8 cellular contexts compared by ENCODE assay signal in genomic region chr19:3499738-3500428, GRCh38. TPM values are rescaled to one million over a fixed set of nuclear protein-coding genes. Genes with fewer than 3 reads are reported as not detected.
DNase-seq lines count a peak whose midpoint lies in the region; ATAC-seq and TF ChIP-seq lines count a peak whose summit lies in the region.

No MANE protein-coding gene starts in this region.

- DNase-seq in activated CD4-positive, alpha-beta T cell treated with anti-CD3 and anti-CD28 coated beads, Interleukin-2, amount 10 ng/mL, durations not matched to agents 24 days and 14 days = no peak
- DNase-seq in activated CD4-positive, alpha-beta T cell treated with anti-CD3 and anti-CD28 coated beads, Interleukin-2, amount 50 U/mL, for 4 hours = no peak
- no peak for DNase-seq in activated CD4-positive, alpha-beta memory T cell treated with anti-CD3 and anti-CD28 coated beads for 36 hours
- no peak for DNase-seq in stimulated activated naive CD8-positive, alpha-beta T cell treated with anti-CD3 and anti-CD28 coated beads, Interleukin-15, amount 100 ng/mL, for 72 hours
- DNase-seq in NCI-H2107 (lab: John Stamatoyannopoulos, UW) = no peak
- DNase-seq in HEK293T (ENCODE audit: extremely low spot score) = no peak

- peaks cover 27% of the 10 kb centered on the region for H3K36me3 Mint-ChIP-seq in activated CD4-positive, alpha-beta T cell treated with anti-CD3 and anti-CD28 coated beads, Interleukin-2, amount 10 ng/mL, durations not matched to agents 24 days and 14 days (ENCODE audit: low read depth)
- peaks cover 8% of the 10 kb centered on the region for H3K36me3 Mint-ChIP-seq in activated CD4-positive, alpha-beta memory T cell treated with anti-CD3 and anti-CD28 coated beads for 36 hours

- POLR2A ChIA-PET in activated CD4-positive, alpha-beta memory T cell treated with anti-CD3 and anti-CD28 coated beads for 36 hours (lab: Charles Lee) = interaction anchor here (1.0 to 1.4 kb wide), 3 partner anchors 9 to 65 kb away, joined by 3 to 5 read pairs (median 4); no protein-coding TSS in a partner anchor
- POLR2A ChIA-PET in HEK293T (lab: Yijun Ruan, JAX) = no interaction called here

- intact Hi-C loops in activated CD4-positive, alpha-beta T cell treated with anti-CD3 and anti-CD28 coated beads, Interleukin-2, amount 10 ng/mL, durations not matched to agents 24 days and 14 days (cut with micrococcal nuclease) = no loop called here
- intact Hi-C loops in activated CD4-positive, alpha-beta memory T cell treated with anti-CD3 and anti-CD28 coated beads for 36 hours (cut with micrococcal nuclease) = loop anchor here (10.0 kb wide), 1 partner anchor 715 kb away; the partner anchor contains the start of genes SGTA and THOP1

- peak; percentile 31 for ATAC-seq in stimulated activated naive CD8-positive, alpha-beta T cell treated with anti-CD3 and anti-CD28 coated beads, Interleukin-15, amount 100 ng/mL, for 72 hours
- ATAC-seq in GM21447 (IDR thresholded peaks at IDR 0.05; ENCODE audit: unreplicated experiment) = no peak

- peaks cover 6% of the 10 kb centered on the region for H3K9me3 Mint-ChIP-seq in activated CD4-positive, alpha-beta T cell treated with anti-CD3 and anti-CD28 coated beads, Interleukin-2, amount 10 ng/mL, durations not matched to agents 24 days and 14 days
- no peaks in the 10 kb centered on the region for H3K9me3 Mint-ChIP-seq in activated CD4-positive, alpha-beta memory T cell treated with anti-CD3 and anti-CD28 coated beads for 36 hours
- no peaks in the 10 kb centered on the region for H3K9me3 Mint-ChIP-seq in stimulated activated naive CD8-positive, alpha-beta T cell treated with anti-CD3 and anti-CD28 coated beads, Interleukin-15, amount 100 ng/mL, for 72 hours

- peaks cover 27% of the 10 kb centered on the region for H3K4me1 Mint-ChIP-seq in activated CD4-positive, alpha-beta T cell treated with anti-CD3 and anti-CD28 coated beads, Interleukin-2, amount 10 ng/mL, durations not matched to agents 24 days and 14 days
- H3K4me1 Mint-ChIP-seq in activated CD4-positive, alpha-beta memory T cell treated with anti-CD3 and anti-CD28 coated beads for 36 hours (ENCODE audit: low read depth) = peaks cover 21% of the 10 kb centered on the region
- peaks cover 36% of the 10 kb centered on the region for H3K4me1 Mint-ChIP-seq in stimulated activated naive CD8-positive, alpha-beta T cell treated with anti-CD3 and anti-CD28 coated beads, Interleukin-15, amount 100 ng/mL, for 72 hours

- peak overlapping the region; percentile 99 for H3K4me3 ChIP-seq in iPS-11a (ENCODE audit: low read depth, low read length)

- peak overlapping the region; percentile 99 for H3K27ac Mint-ChIP-seq in activated CD4-positive, alpha-beta T cell treated with anti-CD3 and anti-CD28 coated beads, Interleukin-2, amount 10 ng/mL, durations not matched to agents 24 days and 14 days
- peak overlapping the region; percentile 95 for H3K27ac Mint-ChIP-seq in activated CD4-positive, alpha-beta memory T cell treated with anti-CD3 and anti-CD28 coated beads for 36 hours
- peak overlapping the region; percentile 99 to 100 for H3K27ac Mint-ChIP-seq in stimulated activated naive CD8-positive, alpha-beta T cell treated with anti-CD3 and anti-CD28 coated beads, Interleukin-15, amount 100 ng/mL, for 72 hours

- H3K4me3 Mint-ChIP-seq in activated CD4-positive, alpha-beta T cell treated with anti-CD3 and anti-CD28 coated beads, Interleukin-2, amount 10 ng/mL, durations not matched to agents 24 days and 14 days = peak overlapping the region; percentile 96
- peak overlapping the region; percentile 85 for H3K4me3 Mint-ChIP-seq in activated CD4-positive, alpha-beta memory T cell treated with anti-CD3 and anti-CD28 coated beads for 36 hours
- peak overlapping the region; percentile 90 to 97 for H3K4me3 Mint-ChIP-seq in stimulated activated naive CD8-positive, alpha-beta T cell treated with anti-CD3 and anti-CD28 coated beads, Interleukin-15, amount 100 ng/mL, for 72 hours

- H3K27me3 Mint-ChIP-seq in activated CD4-positive, alpha-beta T cell treated with anti-CD3 and anti-CD28 coated beads, Interleukin-2, amount 10 ng/mL, durations not matched to agents 24 days and 14 days = peaks cover 4% of the 10 kb centered on the region
- no peaks in the 10 kb centered on the region for H3K27me3 Mint-ChIP-seq in activated CD4-positive, alpha-beta memory T cell treated with anti-CD3 and anti-CD28 coated beads for 36 hours
- no peaks in the 10 kb centered on the region for H3K27me3 Mint-ChIP-seq in stimulated activated naive CD8-positive, alpha-beta T cell treated with anti-CD3 and anti-CD28 coated beads, Interleukin-15, amount 100 ng/mL, for 72 hours

- CTCF ChIA-PET in activated CD4-positive, alpha-beta memory T cell treated with anti-CD3 and anti-CD28 coated beads for 36 hours (lab: Charles Lee) = interaction anchor here (1.1 to 2.7 kb wide), 3 partner anchors 15 to 195 kb away, joined by 3 to 19 read pairs (median 4); no protein-coding TSS in a partner anchor
- CTCF ChIA-PET in HEK293T (lab: Yijun Ruan, JAX) = no interaction called here

TF ChIP-seq in HEK293T, 16 proteins besides CTCF, POLR2A, EP300 and RAD21:
- TF ChIP-seq FOXM1 (IDR thresholded peaks at IDR 0.05; ENCODE audit: borderline replicate concordance) (no peak), ARNT (IDR thresholded peaks at IDR 0.05) (no peak), ZNF384 (IDR thresholded peaks at IDR 0.05) (no peak)

RNA-seq across cellular contexts. Expression of gene DOHH, which starts 0.6 kb away (rescaled TPM):
- 21.5 and 24.4 TPM in 2 replicates for total RNA-seq in activated CD4-positive, alpha-beta T cell treated with anti-CD3 and anti-CD28 coated beads, Interleukin-2, amount 10 ng/mL, durations not matched to agents 24 days and 14 days
- 10 to 100 TPM; 15.0 to 17.0 TPM for total RNA-seq in activated CD4-positive, alpha-beta memory T cell treated with anti-CD3 and anti-CD28 coated beads for 36 hours

RNA-seq across cellular contexts. Expression of gene FZR1, which starts 6.2 kb away (rescaled TPM):
- 37.3 and 38.7 TPM in 2 replicates for total RNA-seq in activated CD4-positive, alpha-beta T cell treated with anti-CD3 and anti-CD28 coated beads, Interleukin-2, amount 10 ng/mL, durations not matched to agents 24 days and 14 days
- total RNA-seq in activated CD4-positive, alpha-beta memory T cell treated with anti-CD3 and anti-CD28 coated beads for 36 hours = 10 to 100 TPM; 43.5 to 46.9 TPM

RNA-seq across cellular contexts. Expression of gene SMIM44, which starts 16.6 kb away (rescaled TPM):
- not detected in 2 replicates for total RNA-seq in activated CD4-positive, alpha-beta T cell treated with anti-CD3 and anti-CD28 coated beads, Interleukin-2, amount 10 ng/mL, durations not matched to agents 24 days and 14 days
- total RNA-seq in activated CD4-positive, alpha-beta memory T cell treated with anti-CD3 and anti-CD28 coated beads for 36 hours = not detected

RNA-seq across cellular contexts. Expression of gene SMIM24, which starts 19.6 kb away (rescaled TPM):
- 0.33 TPM in 1 of 2 replicates, not detected in the other for total RNA-seq in activated CD4-positive, alpha-beta T cell treated with anti-CD3 and anti-CD28 coated beads, Interleukin-2, amount 10 ng/mL, durations not matched to agents 24 days and 14 days
- total RNA-seq in activated CD4-positive, alpha-beta memory T cell treated with anti-CD3 and anti-CD28 coated beads for 36 hours = not detected

RNA-seq across cellular contexts. Expression of gene TEKTIP1, which starts 39.1 kb away (rescaled TPM):
- total RNA-seq in activated CD4-positive, alpha-beta T cell treated with anti-CD3 and anti-CD28 coated beads, Interleukin-2, amount 10 ng/mL, durations not matched to agents 24 days and 14 days = 1.4 and 2.2 TPM in 2 replicates
- 1 to 10 TPM; 1.1 to 1.8 TPM for total RNA-seq in activated CD4-positive, alpha-beta memory T cell treated with anti-CD3 and anti-CD28 coated beads for 36 hours
